In the genomic region with DNA sequence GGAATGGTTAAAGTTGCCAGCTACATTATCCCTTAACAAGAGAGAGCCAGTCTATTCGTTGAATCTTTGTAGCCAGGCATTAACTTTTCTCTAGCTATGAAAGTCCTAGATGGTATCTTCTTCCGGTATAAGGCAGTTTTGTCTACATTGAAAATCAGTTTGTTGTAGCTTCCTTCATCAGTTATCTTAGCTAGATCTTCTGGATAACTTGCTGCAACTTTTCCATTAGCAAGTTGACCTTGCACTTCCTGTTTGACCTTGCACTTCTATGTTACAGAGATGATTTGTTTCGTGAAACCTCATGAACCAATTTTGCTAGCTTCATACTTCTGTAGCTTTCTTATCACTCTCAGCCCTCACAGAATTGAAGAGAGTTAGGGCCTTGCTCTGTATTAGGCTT, we compare ENCODE assay signal across 34 cellular contexts. TPM values are rescaled to one million over a fixed set of nuclear protein-coding genes. Genes with fewer than 3 reads are reported as not detected.
"Had no signal": no experiment of that assay in that cellular context is flagged by ENCODE, and none has a peak within 500 bp of the region (broad histone marks: within the 10 kb centered on the region; RNA-seq: fewer than 3 reads in every experiment).

No MANE protein-coding gene starts in this region.

- H3K9me3 Mint-ChIP-seq: activated CD4-positive, alpha-beta T cell treated with anti-CD3 and anti-CD28 coated beads, Interleukin-2, amount 10 ng/mL, durations not matched to agents 7 days and 5 days; activated naive CD8-positive, alpha-beta T cell treated with anti-CD3 and anti-CD28 coated beads, Interleukin-2, amount 50 U/mL, for 24 hours; activated T-helper 1 cell treated with anti-CD3 and anti-CD28 coated beads, Interleukin-12 subunit alpha, Interleukin-12 subunit beta, Interleukin-2, Interleukin-4 antibody, amounts not matched to agents 30 ng/mL and 10 ng/mL and 1 ng/mL, durations not matched to agents 14 hours and 24 hours and 36 hours; effector memory CD8-positive, alpha-beta T cell; naive thymus-derived CD4-positive, alpha-beta T cell; stimulated activated effector memory CD8-positive, alpha-beta T cell treated with anti-CD3 and anti-CD28 coated beads, Interleukin-12 subunit alpha, Interleukin-12 subunit beta, amount 100 ng/mL, for 72 hours; stimulated activated naive CD8-positive, alpha-beta T cell treated with anti-CD3 and anti-CD28 coated beads, Interleukin-15, Interleukin-2, amounts not matched to agents 100 ng/mL and 50 ng/mL, for 24 hours had no signal

- H3K4me3 Mint-ChIP-seq: activated CD4-positive, alpha-beta T cell treated with anti-CD3 and anti-CD28 coated beads, Interleukin-2, amount 10 ng/mL, durations not matched to agents 7 days and 5 days; activated naive CD8-positive, alpha-beta T cell treated with anti-CD3 and anti-CD28 coated beads, Interleukin-2, amount 50 U/mL, for 24 hours; activated T-helper 1 cell treated with anti-CD3 and anti-CD28 coated beads, Interleukin-12 subunit alpha, Interleukin-12 subunit beta, Interleukin-2, Interleukin-4 antibody, amounts not matched to agents 30 ng/mL and 10 ng/mL and 1 ng/mL, durations not matched to agents 14 hours and 24 hours and 36 hours; effector memory CD8-positive, alpha-beta T cell; mesothelial cell of epicardium; naive thymus-derived CD4-positive, alpha-beta T cell; neural crest cell; stimulated activated effector memory CD8-positive, alpha-beta T cell treated with anti-CD3 and anti-CD28 coated beads, Interleukin-12 subunit alpha, Interleukin-12 subunit beta, amount 100 ng/mL, for 72 hours; stimulated activated naive CD8-positive, alpha-beta T cell treated with anti-CD3 and anti-CD28 coated beads, Interleukin-15, Interleukin-2, amounts not matched to agents 100 ng/mL and 50 ng/mL, for 24 hours; WTC11 had no signal

- DNase-seq: activated CD4-positive, alpha-beta T cell treated with anti-CD3 and anti-CD28 coated beads for 1 hour; activated CD4-positive, alpha-beta T cell treated with anti-CD3 and anti-CD28 coated beads, Interleukin-2, amount 10 ng/mL, durations not matched to agents 7 days and 5 days; activated gamma-delta T cell; activated naive CD4-positive, alpha-beta T cell treated with anti-CD3 and anti-CD28 coated beads, Interleukin-2, amount 50 U/mL, for 16 hours; activated naive CD8-positive, alpha-beta T cell treated with anti-CD3 and anti-CD28 coated beads, Interleukin-2, amount 50 U/mL, for 24 hours; activated T-cell treated with anti-CD3 and anti-CD28 coated beads, Interleukin-2, amount 50 U/mL, for 1 hour; amygdala; caudate nucleus; cortex of kidney; effector memory CD8-positive, alpha-beta T cell; erythroblast; gastrocnemius medialis; glutamatergic neuron; left cardiac atrium; left ventricle myocardium superior; naive thymus-derived CD4-positive, alpha-beta T cell; nucleus accumbens; pancreas; psoas muscle; sigmoid colon; small intestine; stimulated activated CD4-positive, alpha-beta T cell treated with anti-CD3 and anti-CD28 coated beads, Interleukin-4, amount 100 ng/mL, for 24 hours; trophoblast cell; uterus had no signal

- H3K36me3 Mint-ChIP-seq: mesothelial cell of epicardium; naive thymus-derived CD4-positive, alpha-beta T cell; stimulated activated effector memory CD8-positive, alpha-beta T cell treated with anti-CD3 and anti-CD28 coated beads, Interleukin-12 subunit alpha, Interleukin-12 subunit beta, amount 100 ng/mL, for 72 hours; WTC11 had no signal

- H3K27ac ChIP-seq: gastrocnemius medialis, pancreas, psoas muscle, sigmoid colon, thoracic aorta, uterus had no signal

- H3K36me3 ChIP-seq: gastrocnemius medialis, pancreas, sigmoid colon, thoracic aorta, uterus had no signal

- H3K27ac Mint-ChIP-seq: activated CD4-positive, alpha-beta T cell treated with anti-CD3 and anti-CD28 coated beads, Interleukin-2, amount 10 ng/mL, durations not matched to agents 7 days and 5 days; activated naive CD8-positive, alpha-beta T cell treated with anti-CD3 and anti-CD28 coated beads, Interleukin-2, amount 50 U/mL, for 24 hours; activated T-helper 1 cell treated with anti-CD3 and anti-CD28 coated beads, Interleukin-12 subunit alpha, Interleukin-12 subunit beta, Interleukin-2, Interleukin-4 antibody, amounts not matched to agents 30 ng/mL and 10 ng/mL and 1 ng/mL, durations not matched to agents 14 hours and 24 hours and 36 hours; effector memory CD8-positive, alpha-beta T cell; mesothelial cell of epicardium; stimulated activated effector memory CD8-positive, alpha-beta T cell treated with anti-CD3 and anti-CD28 coated beads, Interleukin-12 subunit alpha, Interleukin-12 subunit beta, amount 100 ng/mL, for 72 hours; stimulated activated naive CD8-positive, alpha-beta T cell treated with anti-CD3 and anti-CD28 coated beads, Interleukin-15, Interleukin-2, amounts not matched to agents 100 ng/mL and 50 ng/mL, for 24 hours; WTC11 had no signal

- H3K4me3 ChIP-seq: gastrocnemius medialis, pancreas, psoas muscle, sigmoid colon, thoracic aorta, uterus had no signal

- ATAC-seq: activated naive CD8-positive, alpha-beta T cell treated with anti-CD3 and anti-CD28 coated beads, Interleukin-2, amount 50 U/mL, for 24 hours; effector memory CD8-positive, alpha-beta T cell; gastrocnemius medialis; left cardiac atrium; left ventricle myocardium superior; naive thymus-derived CD4-positive, alpha-beta T cell; pancreas; psoas muscle; stimulated activated effector memory CD8-positive, alpha-beta T cell treated with anti-CD3 and anti-CD28 coated beads, Interleukin-12 subunit alpha, Interleukin-12 subunit beta, amount 100 ng/mL, for 72 hours; WTC11 had no signal

- H3K4me1 Mint-ChIP-seq: activated CD4-positive, alpha-beta T cell treated with anti-CD3 and anti-CD28 coated beads, Interleukin-2, amount 10 ng/mL, durations not matched to agents 7 days and 5 days; activated naive CD8-positive, alpha-beta T cell treated with anti-CD3 and anti-CD28 coated beads, Interleukin-2, amount 50 U/mL, for 24 hours; mesothelial cell of epicardium; stimulated activated effector memory CD8-positive, alpha-beta T cell treated with anti-CD3 and anti-CD28 coated beads, Interleukin-12 subunit alpha, Interleukin-12 subunit beta, amount 100 ng/mL, for 72 hours; WTC11 had no signal

- H3K9me3 ChIP-seq: gastrocnemius medialis, thoracic aorta, uterus had no signal

- H3K4me1 ChIP-seq: gastrocnemius medialis, pancreas, psoas muscle, sigmoid colon, uterus had no signal

- H3K27me3 ChIP-seq: gastrocnemius medialis, pancreas, sigmoid colon, uterus had no signal

RNA-seq across cellular contexts. Expression of a gene that starts 24.1 kb away (rescaled TPM):
- total RNA-seq: activated CD4-positive, alpha-beta T cell treated with anti-CD3 and anti-CD28 coated beads, Interleukin-2, amount 10 ng/mL, durations not matched to agents 7 days and 5 days; activated T-helper 1 cell treated with anti-CD3 and anti-CD28 coated beads, Interleukin-12 subunit alpha, Interleukin-12 subunit beta, Interleukin-2, Interleukin-4 antibody, amounts not matched to agents 30 ng/mL and 10 ng/mL and 1 ng/mL, durations not matched to agents 14 hours and 24 hours and 36 hours; chondrocyte; gastrocnemius medialis; left cardiac atrium; left ventricle myocardium superior; lung microvascular endothelial cell; mesothelial cell of epicardium; naive thymus-derived CD4-positive, alpha-beta T cell; neural crest cell; pancreas; psoas muscle; sigmoid colon; subcutaneous adipose tissue; thoracic aorta; WTC11 had no signal
